Comparison of ENCODE assay signal across 28 cellular contexts in the genomic region with DNA sequence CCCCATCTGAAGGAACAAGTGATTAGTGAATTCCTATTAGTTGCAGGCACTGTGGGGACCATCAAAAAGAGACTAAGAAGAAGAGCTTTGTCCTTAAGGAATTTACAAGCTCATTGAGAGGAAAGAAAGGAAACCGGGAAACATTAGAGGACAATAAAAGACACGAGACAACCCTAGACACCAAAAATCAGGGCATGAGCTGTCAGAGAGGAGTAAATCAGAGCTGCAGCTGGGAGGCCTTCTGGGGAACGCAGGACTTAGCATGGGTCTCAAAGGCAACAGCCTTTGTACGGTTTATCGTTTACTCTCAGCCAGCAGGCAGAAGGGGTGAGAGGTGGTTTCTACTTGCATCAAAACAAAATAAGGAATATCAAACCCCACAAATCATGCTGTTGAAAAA. TPM values are rescaled to one million over a fixed set of nuclear protein-coding genes. Genes with fewer than 3 reads are reported as not detected.
"Had no signal": no experiment of that assay in that cellular context is flagged by ENCODE, and none has a peak within 500 bp of the region (broad histone marks: within the 10 kb centered on the region; RNA-seq: fewer than 3 reads in every experiment).

No MANE protein-coding gene starts in this region.

- H3K27ac Mint-ChIP-seq: activated CD8-positive, alpha-beta T cell treated with anti-CD3 and anti-CD28 coated beads, Interleukin-2, amount 10 ng/mL, durations not matched to agents 7 days and 5 days; activated naive CD4-positive, alpha-beta T cell treated with anti-CD3 and anti-CD28 coated beads, Interleukin-2, amount 50 U/mL, for 24 hours; IgD-negative memory B cell had no signal

- H3K4me1 ChIP-seq: SJCRH30 had no signal

- H3K27ac ChIP-seq: body of pancreas, Peyer's patch, RWPE1, SJCRH30 had no signal

- H3K4me3 Mint-ChIP-seq: activated CD8-positive, alpha-beta T cell treated with anti-CD3 and anti-CD28 coated beads, Interleukin-2, amount 10 ng/mL, durations not matched to agents 7 days and 5 days; activated naive CD4-positive, alpha-beta T cell treated with anti-CD3 and anti-CD28 coated beads, Interleukin-2, amount 50 U/mL, for 24 hours had no signal

- H3K9me3 Mint-ChIP-seq: activated naive CD4-positive, alpha-beta T cell treated with anti-CD3 and anti-CD28 coated beads, Interleukin-2, amount 50 U/mL, for 24 hours; IgD-negative memory B cell had no signal

- H3K36me3 Mint-ChIP-seq: activated naive CD4-positive, alpha-beta T cell treated with anti-CD3 and anti-CD28 coated beads, Interleukin-2, amount 50 U/mL, for 24 hours had no signal

- H3K4me2 ChIP-seq: SK-N-SH had no signal

- H3K9ac ChIP-seq: SK-N-SH had no signal

- DNase-seq: activated CD4-positive, alpha-beta T cell treated with anti-CD3 and anti-CD28 coated beads for 48 hours; activated CD4-positive, alpha-beta T cell treated with anti-CD3 and anti-CD28 coated beads, Interleukin-2, amount 50 U/mL, for 4 hours; activated CD4-positive, CD25-positive, alpha-beta regulatory T cell treated with anti-CD3 and anti-CD28 coated beads, Interleukin-2, amount 50 U/mL, for 72 hours; activated CD8-positive, alpha-beta memory T cell treated with anti-CD3 and anti-CD28 coated beads, Interleukin-2, amount 50 U/mL, for 48 hours; activated CD8-positive, alpha-beta T cell treated with anti-CD3 and anti-CD28 coated beads, Interleukin-2, amount 10 ng/mL, durations not matched to agents 7 days and 5 days; activated effector memory CD4-positive, alpha-beta T cell treated with Interleukin-2 at 50 U/mL for 16 hours; activated naive CD4-positive, alpha-beta T cell; activated T-cell treated with anti-CD3 and anti-CD28 coated beads, Interleukin-2, amount 50 U/mL, for 1 hour; amniotic stem cell; body of pancreas; KG1; NCI-H1048; NCI-H146; NCI-H1930; NCI-H345; NCI-H510A; NCI-H526 treated with DMSO at 0.1 percent for 48 hours; NCI-H82; NK-92 treated with Interleukin-12 subunit alpha and Interleukin-12 subunit beta, amount 100 ng/mL, for 24 hours; Peyer's patch; Right ventricle myocardium superior; SJCRH30; SK-N-SH; T-helper 1 cell had no signal

- H3K4me1 Mint-ChIP-seq: activated naive CD4-positive, alpha-beta T cell treated with anti-CD3 and anti-CD28 coated beads, Interleukin-2, amount 50 U/mL, for 24 hours had no signal

- H3K9me3 ChIP-seq: ascending aorta, body of pancreas, Peyer's patch, SJCRH30, SK-N-SH had no signal

- ATAC-seq: activated CD8-positive, alpha-beta T cell treated with anti-CD3 and anti-CD28 coated beads, Interleukin-2, amount 10 ng/mL, durations not matched to agents 7 days and 5 days; body of pancreas had no signal

- H3K36me3 ChIP-seq: Peyer's patch, SJCRH30 had no signal

- H3K27me3 ChIP-seq: ascending aorta, body of pancreas, Peyer's patch, SJCRH30 had no signal

- H3K4me3 ChIP-seq: ascending aorta, body of pancreas, Peyer's patch, SJCRH30 had no signal

RNA-seq across cellular contexts. Expression of a gene that starts 45.1 kb away (rescaled TPM):
- total RNA-seq: SJCRH30 had no signal
